16 cellular contexts compared by ENCODE assay signal in the genomic region with DNA sequence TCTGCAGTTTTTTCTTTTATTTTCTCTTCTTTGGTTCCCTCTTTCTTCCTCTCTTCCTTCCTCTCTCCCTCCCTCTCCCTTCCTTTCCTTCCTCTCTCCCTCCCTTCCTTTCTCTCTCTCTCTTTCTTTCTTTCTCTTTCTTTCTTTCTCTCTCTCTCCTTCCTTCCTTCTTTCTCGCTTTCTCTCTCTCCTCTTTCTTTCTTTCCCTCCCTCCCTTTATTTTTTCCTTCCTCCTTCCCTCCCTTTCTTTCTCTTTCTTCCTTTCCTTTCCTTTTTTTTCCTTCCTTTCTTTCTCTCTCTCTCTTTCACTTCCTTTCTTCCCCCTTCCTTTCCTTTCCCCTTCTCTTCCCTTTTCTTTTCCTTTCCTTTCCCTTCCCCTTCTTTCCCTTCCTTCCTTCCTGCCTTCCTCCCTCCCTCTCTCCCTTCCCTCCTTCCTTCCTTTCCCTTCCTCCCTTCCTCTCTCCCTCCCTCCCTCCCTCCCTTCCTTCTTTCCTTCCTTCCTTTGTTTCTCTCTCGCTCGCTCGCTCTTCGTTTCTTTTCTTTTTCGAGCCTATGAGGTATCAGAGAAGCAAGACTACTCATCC. TPM values are rescaled to one million over a fixed set of nuclear protein-coding genes. Genes with fewer than 3 reads are reported as not detected.
DNase-seq lines count a peak whose midpoint lies in the region; ATAC-seq, FAIRE-seq and TF ChIP-seq lines count a peak whose summit lies in the region.
"Had no signal": no experiment of that assay in that cellular context is flagged by ENCODE, and none has a peak within 500 bp of the region (broad histone marks: within the 10 kb centered on the region; RNA-seq: fewer than 3 reads in every experiment).

No MANE protein-coding gene starts in this region.

- H3K4me1 ChIP-seq in left lung, result peaks cover 13 to 30% of the 10 kb centered on the region in 2 donors

- DNase-seq in stimulated activated naive CD8-positive, alpha-beta T cell treated with anti-CD3 and anti-CD28 coated beads, Interleukin-15, Interleukin-2, amounts not matched to agents 100 U/mL and 50 U/mL, for 24 hours, result no peak
- DNase-seq in activated CD4-positive, alpha-beta memory T cell treated with anti-CD3 and anti-CD28 coated beads for 36 hours, result no peak
- DNase-seq in left lung (no peak), GM12891 (ENCODE audit: insufficient read length, low spot score) (no peak), WERI-Rb-1 (no peak)
- DNase-seq: NCI-H1436 treated with DMSO at 0.1 percent for 48 hours; NCI-H510A treated with DMSO at 0.1 percent for 48 hours; stimulated activated naive CD4-positive, alpha-beta T cell treated with Interleukin-2 at 50 U/mL for 16 hours had no signal

- TF ChIP-seq CTCF in left lung (IDR thresholded peaks at IDR 0.05) (no peak), WERI-Rb-1 (IDR thresholded peaks at IDR 0.05; ENCODE audit: low read depth, low read length) (no peak)

- ATAC-seq in stimulated activated naive CD8-positive, alpha-beta T cell treated with anti-CD3 and anti-CD28 coated beads, Interleukin-15, Interleukin-2, amounts not matched to agents 100 U/mL and 50 U/mL, for 24 hours, result no peak
- ATAC-seq in left lung (no peak), HG03039 (IDR thresholded peaks at IDR 0.05; ENCODE audit: unreplicated experiment) (no peak), GM21737 (IDR thresholded peaks at IDR 0.05; ENCODE audit: unreplicated experiment) (no peak)
- ATAC-seq: Right ventricle myocardium inferior had no signal

- H3K9me3 Mint-ChIP-seq in stimulated activated naive CD8-positive, alpha-beta T cell treated with anti-CD3 and anti-CD28 coated beads, Interleukin-15, Interleukin-2, amounts not matched to agents 100 ng/mL and 50 ng/mL, for 24 hours, result no peaks in the 10 kb centered on the region
- H3K9me3 Mint-ChIP-seq in activated CD4-positive, alpha-beta memory T cell treated with anti-CD3 and anti-CD28 coated beads for 36 hours, result no peaks in the 10 kb centered on the region

- H3K4me1 Mint-ChIP-seq in stimulated activated naive CD8-positive, alpha-beta T cell treated with anti-CD3 and anti-CD28 coated beads, Interleukin-15, Interleukin-2, amounts not matched to agents 100 ng/mL and 50 ng/mL, for 24 hours (ENCODE audit: low read depth), result peaks cover 41% of the 10 kb centered on the region
- H3K4me1 Mint-ChIP-seq in activated CD4-positive, alpha-beta memory T cell treated with anti-CD3 and anti-CD28 coated beads for 36 hours (ENCODE audit: low read depth), result peaks cover 39% of the 10 kb centered on the region

- H3K9me3 ChIP-seq in left lung (no peaks in the 10 kb centered on the region), WERI-Rb-1 (ENCODE audit: severe bottlenecking) (no peaks in the 10 kb centered on the region)
- H3K9me3 ChIP-seq: BLaER1 treated with 17β-estradiol and CSF1 and Interleukin-3, amounts not matched to agents 10 nM and 100 nM had no signal

- peak overlapping the region; percentile 88 for H3K27ac Mint-ChIP-seq in stimulated activated naive CD8-positive, alpha-beta T cell treated with anti-CD3 and anti-CD28 coated beads, Interleukin-15, Interleukin-2, amounts not matched to agents 100 ng/mL and 50 ng/mL, for 24 hours
- peak overlapping the region; percentile 66 for H3K27ac Mint-ChIP-seq in activated CD4-positive, alpha-beta memory T cell treated with anti-CD3 and anti-CD28 coated beads for 36 hours
- H3K27ac Mint-ChIP-seq: brain had no signal

- no peak overlapping the region for H3K4me3 Mint-ChIP-seq in stimulated activated naive CD8-positive, alpha-beta T cell treated with anti-CD3 and anti-CD28 coated beads, Interleukin-15, Interleukin-2, amounts not matched to agents 100 ng/mL and 50 ng/mL, for 24 hours
- no peak overlapping the region for H3K4me3 Mint-ChIP-seq in activated CD4-positive, alpha-beta memory T cell treated with anti-CD3 and anti-CD28 coated beads for 36 hours
- H3K4me3 Mint-ChIP-seq: brain had no signal

- no peak for TF ChIP-seq POLR2A in GM12891 (IDR thresholded peaks at IDR 0.05; ENCODE audit: low read depth, low read length)

- CTCF ChIA-PET in activated CD4-positive, alpha-beta memory T cell treated with anti-CD3 and anti-CD28 coated beads for 36 hours (lab: Charles Lee), result interaction anchor here (1.0 to 1.5 kb wide), 3 partner anchors 13 to 103 kb away, joined by 4 to 8 read pairs (median 4); a partner anchor contains a TSS

- H3K27ac ChIP-seq in left lung (peak overlapping the region; percentile 19 to 84), WERI-Rb-1 (no peak overlapping the region)

- H3K36me3 Mint-ChIP-seq in stimulated activated naive CD8-positive, alpha-beta T cell treated with anti-CD3 and anti-CD28 coated beads, Interleukin-15, Interleukin-2, amounts not matched to agents 100 ng/mL and 50 ng/mL, for 24 hours (ENCODE audit: low read depth), result no peaks in the 10 kb centered on the region
- H3K36me3 Mint-ChIP-seq in activated CD4-positive, alpha-beta memory T cell treated with anti-CD3 and anti-CD28 coated beads for 36 hours, result no peaks in the 10 kb centered on the region
- H3K36me3 Mint-ChIP-seq: brain had no signal

- H3K4me3 ChIP-seq in left lung (no peak overlapping the region), WERI-Rb-1 (ENCODE audit: low read depth, low read length) (no peak overlapping the region)
- H3K4me3 ChIP-seq: BLaER1 treated with 17β-estradiol and CSF1 and Interleukin-3, amounts not matched to agents 10 nM and 100 nM had no signal

- intact Hi-C loops in activated CD4-positive, alpha-beta memory T cell treated with anti-CD3 and anti-CD28 coated beads for 36 hours (cut with micrococcal nuclease), result loop anchor here (1.0 to 5.0 kb wide), 5 partner anchors 101 to 456 kb away; a partner anchor contains a TSS
- intact Hi-C loops in left lung (cut with DNase I), result no loop called here

- POLR2A ChIA-PET in activated CD4-positive, alpha-beta memory T cell treated with anti-CD3 and anti-CD28 coated beads for 36 hours (lab: Charles Lee), result interaction anchor here (0.9 to 1.9 kb wide), 2 partner anchors 13 to 103 kb away, joined by 3 to 4 read pairs; a partner anchor contains a TSS

- no peaks in the 10 kb centered on the region for H3K36me3 ChIP-seq in left lung
- no peaks in the 10 kb centered on the region for H3K36me3 ChIP-seq in WERI-Rb-1
- H3K36me3 ChIP-seq: BLaER1 treated with 17β-estradiol and CSF1 and Interleukin-3, amounts not matched to agents 10 nM and 100 nM had no signal

- H3K27me3 Mint-ChIP-seq in stimulated activated naive CD8-positive, alpha-beta T cell treated with anti-CD3 and anti-CD28 coated beads, Interleukin-15, Interleukin-2, amounts not matched to agents 100 ng/mL and 50 ng/mL, for 24 hours, result no peaks in the 10 kb centered on the region
- H3K27me3 Mint-ChIP-seq in activated CD4-positive, alpha-beta memory T cell treated with anti-CD3 and anti-CD28 coated beads for 36 hours, result no peaks in the 10 kb centered on the region
- H3K27me3 Mint-ChIP-seq: brain had no signal

- H3K27me3 ChIP-seq in left lung (no peaks in the 10 kb centered on the region), WERI-Rb-1 (ENCODE audit: insufficient read depth, low read depth, severe bottlenecking) (no peaks in the 10 kb centered on the region)
- H3K27me3 ChIP-seq: BLaER1 treated with 17β-estradiol and CSF1 and Interleukin-3, amounts not matched to agents 10 nM and 100 nM had no signal

- no peak for FAIRE-seq in GM12891 (lab: Jason Lieb, UNC)
- FAIRE-seq: frontal cortex, islet of Langerhans had no signal

TF ChIP-seq in GM12891, 5 proteins besides CTCF, POLR2A, EP300 and RAD21:
- no peak for TF ChIP-seq SPI1 (IDR thresholded peaks at IDR 0.05; ENCODE audit: low read depth, low read length)
- TF ChIP-seq POU2F2 (IDR thresholded peaks at IDR 0.05; ENCODE audit: low read depth, low read length), result no peak
- no peak for TF ChIP-seq PAX5 (IDR thresholded peaks at IDR 0.05; ENCODE audit: insufficient read depth, low read length, severe bottlenecking)
- TF ChIP-seq TAF1 (IDR thresholded peaks at IDR 0.05; ENCODE audit: low read depth, low read length), result no peak
- TF ChIP-seq POLR2AphosphoS5 (IDR thresholded peaks at IDR 0.05; ENCODE audit: low read depth, low read length), result no peak

RNA-seq across cellular contexts. Expression of a gene that starts 13.7 kb away (rescaled TPM):
- total RNA-seq in activated CD4-positive, alpha-beta memory T cell treated with anti-CD3 and anti-CD28 coated beads for 36 hours, result under 1 TPM; 0.31 to 0.33 TPM
- total RNA-seq in left lung, result 1 to 10 TPM; 1.1 to 3.2 TPM
- polyA plus RNA-seq in GM12891 (2012; ENCODE audit: low read depth, missing spikeins), result 0.32 TPM
